Comparison of ENCODE assay signal across 14 cellular contexts in the genomic region with DNA sequence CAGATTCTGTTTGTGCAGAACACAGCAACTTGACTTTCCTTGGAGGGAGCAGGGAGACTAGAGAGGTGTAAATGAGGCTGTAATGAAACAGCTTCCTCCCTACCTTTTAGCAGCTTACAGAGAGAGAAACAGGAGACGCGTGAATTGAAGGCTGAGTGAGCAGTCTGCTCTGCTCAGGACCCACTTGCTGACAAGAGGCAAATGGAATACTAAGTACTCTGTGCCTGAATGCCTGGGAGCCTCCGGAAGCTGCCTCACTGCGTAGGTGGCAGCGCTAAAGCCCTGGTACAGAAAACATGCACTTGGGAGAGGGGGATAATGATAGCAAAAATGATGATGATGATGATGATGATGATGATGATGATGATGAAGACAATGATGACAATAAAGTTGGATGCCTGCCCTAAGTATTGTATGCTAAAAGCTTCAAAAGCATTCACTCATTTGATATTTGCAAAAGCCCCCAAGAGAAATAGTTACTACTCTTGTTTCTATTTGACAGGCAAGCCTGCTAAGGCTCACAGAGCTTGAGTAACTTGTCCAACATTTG.
DNase-seq lines count a peak whose midpoint lies in the region; ATAC-seq and TF ChIP-seq lines count a peak whose summit lies in the region.
"Had no signal": no experiment of that assay in that cellular context is flagged by ENCODE, and none has a peak within 500 bp of the region (broad histone marks: within the 10 kb centered on the region; RNA-seq: fewer than 3 reads in every experiment).

No MANE protein-coding gene starts in this region.

- peak overlapping the region; percentile 52 for H3K9ac ChIP-seq in neural cell (ENCODE audit: low read length)

- H3K27me3 ChIP-seq in esophagus muscularis mucosa (no peaks in the 10 kb centered on the region), neural cell (ENCODE audit: insufficient read depth, low read depth, low read length) (no peaks in the 10 kb centered on the region)
- H3K27me3 ChIP-seq: BE2C had no signal

- H3F3A ChIP-seq in neural cell (ENCODE audit: insufficient read depth, low read length, poor library complexity, severe bottlenecking) = no peaks in the 10 kb centered on the region

- POLR2A ChIA-PET in HEK293 (lab: Yijun Ruan, JAX) = no interaction called here
- POLR2A ChIA-PET in GM10248 (lab: Yijun Ruan, JAX) = no interaction called here

- H3K27ac ChIP-seq in HEK293 (ENCODE audit: extremely low read depth, low read depth, low read length) (no peak overlapping the region), esophagus muscularis mucosa (replicated peaks in 1 of 4) (no peak overlapping the region), neural cell (ENCODE audit: low read length) (peak overlapping the region; percentile 85)
- H3K27ac ChIP-seq: C4-2B had no signal

- H2AFZ ChIP-seq in neural cell (ENCODE audit: low read depth, low read length) = no peak overlapping the region

- 81% methylated on average over 5 of the region's 5 CpGs for WGBS in esophagus muscularis mucosa

- CTCF ChIA-PET in HEK293 (lab: Yijun Ruan, JAX) = no interaction called here
- CTCF ChIA-PET in GM10248 (lab: Yijun Ruan, JAX) = no interaction called here

- peak; percentile 51 for TF ChIP-seq RAD21 in neural cell (conservative IDR thresholded peaks at IDR 0.05)

- ATAC-seq in HG02938 (IDR thresholded peaks at IDR 0.05; ENCODE audit: unreplicated experiment) = no peak

- peaks cover 4% of the 10 kb centered on the region; the same call in 1 of the 2 replicates for H3K4me1 ChIP-seq in HEK293 (ENCODE audit: control insufficient read depth, insufficient read depth, low read length)
- peaks cover 0 to 7% (median 0%) of the 10 kb centered on the region in 4 donors for H3K4me1 ChIP-seq in esophagus muscularis mucosa
- H3K4me1 ChIP-seq: BE2C had no signal

- H3K79me2 ChIP-seq in neural cell (replicated peaks; ENCODE audit: insufficient read depth, low read length) = no peaks in the 10 kb centered on the region

- intact Hi-C loops in esophagus muscularis mucosa (cut with DNase I) = no loop called here

- no peaks in the 10 kb centered on the region for H4K20me1 ChIP-seq in neural cell (ENCODE audit: insufficient read depth)

- DNase-seq in astrocyte of the hippocampus (ENCODE audit: low read depth, low spot score) (peak; percentile 17), esophagus muscularis mucosa (ENCODE audit: extremely low spot score) (peak; percentile 64), GM10248 (ENCODE audit: extremely low spot score) (no peak)
- no peak for DNase-seq in activated CD4-positive, CD25-positive, alpha-beta regulatory T cell (lab: John Stamatoyannopoulos, UW)
- DNase-seq: BE2C; CD4-positive, alpha-beta memory T cell; DMS79; GOT3; H9; IMR-90 had no signal

- no peak overlapping the region for H3K4me3 ChIP-seq in HEK293 (ENCODE audit: low read depth, low read length)
- no peak overlapping the region for H3K4me3 ChIP-seq in esophagus muscularis mucosa
- peak overlapping the region; percentile 41 for H3K4me3 ChIP-seq in neural cell (ENCODE audit: low read length)

- TF ChIP-seq CTCF in HEK293 (tag by site-specific recombination; IDR thresholded peaks at IDR 0.05) = no peak
- no peak for TF ChIP-seq CTCF in esophagus muscularis mucosa (IDR thresholded peaks at IDR 0.05)
- no peak for TF ChIP-seq CTCF in neural cell (IDR thresholded peaks at IDR 0.05; ENCODE audit: poor library complexity, severe bottlenecking)
- no peak for TF ChIP-seq CTCF in GM10248 (IDR thresholded peaks at IDR 0.05; ENCODE audit: control extremely low read depth, extremely low read depth, low read depth, missing control alignments)

- H3K9me3 ChIP-seq in HEK293 (ENCODE audit: control insufficient read depth, insufficient read depth, low read depth, low read length) (no peaks in the 10 kb centered on the region), esophagus muscularis mucosa (no peaks in the 10 kb centered on the region), neural cell (ENCODE audit: low read length) (no peaks in the 10 kb centered on the region)
- H3K9me3 ChIP-seq: BE2C had no signal

- no peaks in the 10 kb centered on the region for H3K9me2 ChIP-seq in neural cell (ENCODE audit: insufficient read depth, low read length)

- no peak for TF ChIP-seq POLR2A in esophagus muscularis mucosa (IDR thresholded peaks at IDR 0.05; ENCODE audit: low read depth)

- H3K36me3 ChIP-seq in HEK293 (ENCODE audit: control insufficient read depth in 2 of 2, insufficient read depth in 1 of 2, low read length in 2 of 2) (no peaks in the 10 kb centered on the region), esophagus muscularis mucosa (no peaks in the 10 kb centered on the region), neural cell (ENCODE audit: insufficient read depth, low read length) (no peaks in the 10 kb centered on the region)
- H3K36me3 ChIP-seq: BE2C had no signal

- no peak overlapping the region for H3K4me2 ChIP-seq in neural cell (ENCODE audit: low read length)

- TF ChIP-seq EP300 in esophagus muscularis mucosa (IDR thresholded peaks at IDR 0.05) = no peak
- TF ChIP-seq EP300 in neural cell (conservative IDR thresholded peaks at IDR 0.05; ENCODE audit: poor library complexity, severe bottlenecking) = peak; percentile 74

TF ChIP-seq in HEK293, 187 proteins besides CTCF, POLR2A, EP300 and RAD21 (continues in another document):
- TF ChIP-seq RBAK (tag by site-specific recombination; IDR thresholded peaks at IDR 0.05) (no peak), ZNF555 (tag by site-specific recombination; conservative IDR thresholded peaks at IDR 0.05) (no peak), ZBTB1 (tag by site-specific recombination; IDR thresholded peaks at IDR 0.05) (no peak), ZNF677 (tag by site-specific recombination; IDR thresholded peaks at IDR 0.05) (no peak), ZNF335 (tag by site-specific recombination; conservative IDR thresholded peaks at IDR 0.05) (no peak)
- TF ChIP-seq, protein P1, sequence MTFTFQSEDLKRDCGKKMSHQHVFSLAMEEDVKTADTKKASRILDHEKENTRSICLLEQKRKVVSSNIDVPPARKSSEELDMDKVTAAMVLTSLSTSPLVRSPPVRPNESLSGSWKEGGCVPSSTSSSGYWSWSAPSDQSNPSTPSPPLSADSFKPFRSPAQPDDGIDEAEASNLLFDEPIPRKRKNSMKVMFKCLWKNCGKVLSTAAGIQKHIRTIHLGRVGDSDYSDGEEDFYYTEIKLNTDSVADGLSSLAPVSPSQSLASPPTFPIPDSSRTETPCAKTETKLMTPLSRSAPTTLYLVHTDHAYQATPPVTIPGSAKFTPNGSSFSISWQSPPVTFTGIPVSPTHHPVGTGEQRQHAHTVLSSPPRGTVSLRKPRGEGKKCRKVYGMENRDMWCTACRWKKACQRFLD (tag by site-specific recombination; IDR thresholded peaks at IDR 0.05) = no peak
- TF ChIP-seq, protein P2, sequence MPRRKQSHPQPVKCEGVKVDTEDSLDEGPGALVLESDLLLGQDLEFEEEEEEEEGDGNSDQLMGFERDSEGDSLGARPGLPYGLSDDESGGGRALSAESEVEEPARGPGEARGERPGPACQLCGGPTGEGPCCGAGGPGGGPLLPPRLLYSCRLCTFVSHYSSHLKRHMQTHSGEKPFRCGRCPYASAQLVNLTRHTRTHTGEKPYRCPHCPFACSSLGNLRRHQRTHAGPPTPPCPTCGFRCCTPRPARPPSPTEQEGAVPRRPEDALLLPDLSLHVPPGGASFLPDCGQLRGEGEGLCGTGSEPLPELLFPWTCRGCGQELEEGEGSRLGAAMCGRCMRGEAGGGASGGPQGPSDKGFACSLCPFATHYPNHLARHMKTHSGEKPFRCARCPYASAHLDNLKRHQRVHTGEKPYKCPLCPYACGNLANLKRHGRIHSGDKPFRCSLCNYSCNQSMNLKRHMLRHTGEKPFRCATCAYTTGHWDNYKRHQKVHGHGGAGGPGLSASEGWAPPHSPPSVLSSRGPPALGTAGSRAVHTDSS (tag by site-specific recombination; IDR thresholded peaks at IDR 0.05) = peak; percentile 81

TF ChIP-seq in neural cell, 6 proteins besides CTCF, POLR2A, EP300 and RAD21:
- TF ChIP-seq, protein P3, sequence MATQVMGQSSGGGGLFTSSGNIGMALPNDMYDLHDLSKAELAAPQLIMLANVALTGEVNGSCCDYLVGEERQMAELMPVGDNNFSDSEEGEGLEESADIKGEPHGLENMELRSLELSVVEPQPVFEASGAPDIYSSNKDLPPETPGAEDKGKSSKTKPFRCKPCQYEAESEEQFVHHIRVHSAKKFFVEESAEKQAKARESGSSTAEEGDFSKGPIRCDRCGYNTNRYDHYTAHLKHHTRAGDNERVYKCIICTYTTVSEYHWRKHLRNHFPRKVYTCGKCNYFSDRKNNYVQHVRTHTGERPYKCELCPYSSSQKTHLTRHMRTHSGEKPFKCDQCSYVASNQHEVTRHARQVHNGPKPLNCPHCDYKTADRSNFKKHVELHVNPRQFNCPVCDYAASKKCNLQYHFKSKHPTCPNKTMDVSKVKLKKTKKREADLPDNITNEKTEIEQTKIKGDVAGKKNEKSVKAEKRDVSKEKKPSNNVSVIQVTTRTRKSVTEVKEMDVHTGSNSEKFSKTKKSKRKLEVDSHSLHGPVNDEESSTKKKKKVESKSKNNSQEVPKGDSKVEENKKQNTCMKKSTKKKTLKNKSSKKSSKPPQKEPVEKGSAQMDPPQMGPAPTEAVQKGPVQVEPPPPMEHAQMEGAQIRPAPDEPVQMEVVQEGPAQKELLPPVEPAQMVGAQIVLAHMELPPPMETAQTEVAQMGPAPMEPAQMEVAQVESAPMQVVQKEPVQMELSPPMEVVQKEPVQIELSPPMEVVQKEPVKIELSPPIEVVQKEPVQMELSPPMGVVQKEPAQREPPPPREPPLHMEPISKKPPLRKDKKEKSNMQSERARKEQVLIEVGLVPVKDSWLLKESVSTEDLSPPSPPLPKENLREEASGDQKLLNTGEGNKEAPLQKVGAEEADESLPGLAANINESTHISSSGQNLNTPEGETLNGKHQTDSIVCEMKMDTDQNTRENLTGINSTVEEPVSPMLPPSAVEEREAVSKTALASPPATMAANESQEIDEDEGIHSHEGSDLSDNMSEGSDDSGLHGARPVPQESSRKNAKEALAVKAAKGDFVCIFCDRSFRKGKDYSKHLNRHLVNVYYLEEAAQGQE (IDR thresholded peaks at IDR 0.05; ENCODE audit: borderline replicate concordance) = peak; percentile 80
- TF ChIP-seq TAF1 (IDR thresholded peaks at IDR 0.05; ENCODE audit: low read depth) (no peak), POLR2AphosphoS5 (IDR thresholded peaks at IDR 0.05) (peak; percentile 73), SMC3 (conservative IDR thresholded peaks at IDR 0.05; ENCODE audit: poor library complexity) (peak; percentile 55)

Comparison
In these comparisons a context has a peak if more than half of its experiments do, and no peak if none do; other contexts are left out.
1. DNase-seq: peak in astrocyte of the hippocampus (single experiment) and esophagus muscularis mucosa (single experiment); none in GM10248 (single experiment) and activated CD4-positive, CD25-positive, alpha-beta regulatory T cell (0 of 4).